In the genomic region with DNA sequence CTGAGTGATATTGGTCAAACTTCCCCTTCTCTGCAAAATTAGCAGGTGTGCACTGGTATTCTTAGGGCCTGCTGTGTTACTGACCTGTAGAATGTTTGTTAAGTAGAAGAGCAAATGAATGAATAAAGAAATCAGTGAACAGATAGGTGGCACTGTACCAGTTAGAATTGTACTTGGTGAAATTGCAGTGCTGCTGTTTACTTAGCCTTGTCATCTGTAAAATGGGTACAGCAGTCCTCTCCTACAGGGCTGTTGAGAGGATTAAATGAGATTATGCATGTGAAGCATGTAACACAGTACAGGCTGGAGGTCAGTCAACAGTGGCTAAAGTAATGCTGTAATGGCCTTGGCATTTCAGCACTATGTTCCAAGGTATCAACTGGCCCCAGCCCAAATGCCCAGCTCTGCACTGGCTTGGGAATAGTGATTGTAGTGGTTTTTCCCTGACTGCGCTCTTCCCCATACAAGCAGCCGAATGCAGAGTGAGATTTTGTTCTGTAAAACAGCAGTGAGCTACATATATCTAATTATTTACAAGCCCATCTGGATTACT, we compare ENCODE assay signal across 1 cellular context.
TF ChIP-seq lines count a peak whose summit lies in the region.

No MANE protein-coding gene starts in this region.

TF ChIP-seq in SK-N-SH, 30 proteins besides CTCF, POLR2A, EP300 and RAD21 (continued from another document):
- TF ChIP-seq, protein P1, sequence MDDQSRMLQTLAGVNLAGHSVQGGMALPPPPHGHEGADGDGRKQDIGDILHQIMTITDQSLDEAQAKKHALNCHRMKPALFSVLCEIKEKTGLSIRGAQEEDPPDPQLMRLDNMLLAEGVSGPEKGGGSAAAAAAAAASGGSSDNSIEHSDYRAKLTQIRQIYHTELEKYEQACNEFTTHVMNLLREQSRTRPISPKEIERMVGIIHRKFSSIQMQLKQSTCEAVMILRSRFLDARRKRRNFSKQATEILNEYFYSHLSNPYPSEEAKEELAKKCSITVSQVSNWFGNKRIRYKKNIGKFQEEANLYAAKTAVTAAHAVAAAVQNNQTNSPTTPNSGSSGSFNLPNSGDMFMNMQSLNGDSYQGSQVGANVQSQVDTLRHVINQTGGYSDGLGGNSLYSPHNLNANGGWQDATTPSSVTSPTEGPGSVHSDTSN (IDR thresholded peaks at IDR 0.05), result no peak
- no peak for TF ChIP-seq MXI1 (IDR thresholded peaks at IDR 0.05; ENCODE audit: low read depth, low read length)
- TF ChIP-seq, protein P2, sequence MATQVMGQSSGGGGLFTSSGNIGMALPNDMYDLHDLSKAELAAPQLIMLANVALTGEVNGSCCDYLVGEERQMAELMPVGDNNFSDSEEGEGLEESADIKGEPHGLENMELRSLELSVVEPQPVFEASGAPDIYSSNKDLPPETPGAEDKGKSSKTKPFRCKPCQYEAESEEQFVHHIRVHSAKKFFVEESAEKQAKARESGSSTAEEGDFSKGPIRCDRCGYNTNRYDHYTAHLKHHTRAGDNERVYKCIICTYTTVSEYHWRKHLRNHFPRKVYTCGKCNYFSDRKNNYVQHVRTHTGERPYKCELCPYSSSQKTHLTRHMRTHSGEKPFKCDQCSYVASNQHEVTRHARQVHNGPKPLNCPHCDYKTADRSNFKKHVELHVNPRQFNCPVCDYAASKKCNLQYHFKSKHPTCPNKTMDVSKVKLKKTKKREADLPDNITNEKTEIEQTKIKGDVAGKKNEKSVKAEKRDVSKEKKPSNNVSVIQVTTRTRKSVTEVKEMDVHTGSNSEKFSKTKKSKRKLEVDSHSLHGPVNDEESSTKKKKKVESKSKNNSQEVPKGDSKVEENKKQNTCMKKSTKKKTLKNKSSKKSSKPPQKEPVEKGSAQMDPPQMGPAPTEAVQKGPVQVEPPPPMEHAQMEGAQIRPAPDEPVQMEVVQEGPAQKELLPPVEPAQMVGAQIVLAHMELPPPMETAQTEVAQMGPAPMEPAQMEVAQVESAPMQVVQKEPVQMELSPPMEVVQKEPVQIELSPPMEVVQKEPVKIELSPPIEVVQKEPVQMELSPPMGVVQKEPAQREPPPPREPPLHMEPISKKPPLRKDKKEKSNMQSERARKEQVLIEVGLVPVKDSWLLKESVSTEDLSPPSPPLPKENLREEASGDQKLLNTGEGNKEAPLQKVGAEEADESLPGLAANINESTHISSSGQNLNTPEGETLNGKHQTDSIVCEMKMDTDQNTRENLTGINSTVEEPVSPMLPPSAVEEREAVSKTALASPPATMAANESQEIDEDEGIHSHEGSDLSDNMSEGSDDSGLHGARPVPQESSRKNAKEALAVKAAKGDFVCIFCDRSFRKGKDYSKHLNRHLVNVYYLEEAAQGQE (IDR thresholded peaks at IDR 0.05; ENCODE audit: low read depth, low read length), result no peak
- TF ChIP-seq ELF1 (IDR thresholded peaks at IDR 0.05), result no peak
- TF ChIP-seq, protein P3, sequence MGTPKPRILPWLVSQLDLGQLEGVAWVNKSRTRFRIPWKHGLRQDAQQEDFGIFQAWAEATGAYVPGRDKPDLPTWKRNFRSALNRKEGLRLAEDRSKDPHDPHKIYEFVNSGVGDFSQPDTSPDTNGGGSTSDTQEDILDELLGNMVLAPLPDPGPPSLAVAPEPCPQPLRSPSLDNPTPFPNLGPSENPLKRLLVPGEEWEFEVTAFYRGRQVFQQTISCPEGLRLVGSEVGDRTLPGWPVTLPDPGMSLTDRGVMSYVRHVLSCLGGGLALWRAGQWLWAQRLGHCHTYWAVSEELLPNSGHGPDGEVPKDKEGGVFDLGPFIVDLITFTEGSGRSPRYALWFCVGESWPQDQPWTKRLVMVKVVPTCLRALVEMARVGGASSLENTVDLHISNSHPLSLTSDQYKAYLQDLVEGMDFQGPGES (IDR thresholded peaks at IDR 0.05; ENCODE audit: low read depth, low read length), result no peak
